In the genomic region with DNA sequence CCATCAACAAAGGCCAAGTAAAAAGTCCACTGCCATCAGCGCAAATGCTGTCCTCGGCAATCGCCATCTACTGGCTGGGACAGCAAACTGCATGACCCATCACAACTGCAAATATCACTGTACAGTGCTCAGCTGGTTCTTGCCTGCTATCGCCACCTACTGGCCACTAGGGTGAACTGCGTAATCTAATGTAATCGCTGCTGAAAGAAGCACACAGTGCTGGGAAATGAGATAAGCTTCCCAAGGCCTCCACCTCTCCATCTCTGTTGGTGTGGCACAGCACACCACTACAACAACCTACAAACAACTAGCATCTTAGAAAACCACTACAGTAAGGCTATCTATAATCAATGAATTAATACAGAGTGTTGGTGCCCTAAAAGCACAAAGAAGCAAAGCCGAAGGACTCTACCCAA, we compare ENCODE assay signal across 8 cellular contexts.
DNase-seq lines count a peak whose midpoint lies in the region; ATAC-seq and TF ChIP-seq lines count a peak whose summit lies in the region.

No MANE protein-coding gene starts in this region.

- no peak overlapping the region for H4K5ac ChIP-seq in H9 (ENCODE audit: insufficient read length, low read depth, low read length)

- H3T11ph ChIP-seq in H9 (ENCODE audit: low read length), result no peak overlapping the region

- no peak overlapping the region for H3K4me3 ChIP-seq in LNCaP clone FGC (ENCODE audit: low read depth, low read length)

- H4K91ac ChIP-seq in H9 (ENCODE audit: insufficient read length, low read depth, low read length), result no peak overlapping the region

- no peaks in the 10 kb centered on the region for H3K9me3 ChIP-seq in H9 (ENCODE audit: control insufficient read depth, low read depth, low read length)

- no peaks in the 10 kb centered on the region for H3K4me1 Mint-ChIP-seq in H9

- H2BK5ac ChIP-seq in H9 (ENCODE audit: insufficient read length, low read length), result no peak overlapping the region

- no peak overlapping the region for H4K8ac ChIP-seq in H9 (replicated peaks; ENCODE audit: insufficient read length, low read depth, low read length)

- no peak overlapping the region for H2BK15ac ChIP-seq in H9 (ENCODE audit: low read depth, low read length)

- H2BK20ac ChIP-seq in H9 (ENCODE audit: low read depth, low read length, poor library complexity, severe bottlenecking), result no peak overlapping the region

- H3K56ac ChIP-seq in H9 (ENCODE audit: insufficient read length, low read depth, low read length), result no peak overlapping the region

- H3K9me3 Mint-ChIP-seq in H9, result peaks cover 0 to 56% of the 10 kb centered on the region in 2 experiments; a peak in 3 of 5 replicates

- intact Hi-C loops in Right ventricle myocardium superior (cut with DNase I), result no loop called here

- ATAC-seq in Right ventricle myocardium superior (ENCODE audit: poor library complexity), result peak; percentile 60

- no peak overlapping the region for H3K18ac ChIP-seq in H9 (ENCODE audit: insufficient read length, low read depth, low read length)

- no CpG with 5 or more reads among the region's 7 CpGs for WGBS in H9 (ENCODE audit: extremely low coverage, insufficient read length, low lambda C conversion rate)

- H3K4me1 ChIP-seq in H9 (ENCODE audit: insufficient read depth, low read length), result no peaks in the 10 kb centered on the region

- H3K79me2 ChIP-seq in H9 (ENCODE audit: insufficient read depth, low read length), result no peaks in the 10 kb centered on the region

- no peaks in the 10 kb centered on the region; the same call in 1 of the 2 replicates for H3K27me3 Mint-ChIP-seq in H9 (ENCODE audit: low read depth)

- H2BK12ac ChIP-seq in H9 (ENCODE audit: insufficient read length, low read depth, low read length), result no peak overlapping the region

- H3K9ac ChIP-seq in H9 (ENCODE audit: extremely low read depth, insufficient read length, low read length), result no peak overlapping the region

- no peaks in the 10 kb centered on the region for H3K79me1 ChIP-seq in H9 (ENCODE audit: insufficient read depth, low read depth, low read length, poor library complexity, severe bottlenecking)

- H3K4me3 Mint-ChIP-seq in H9, result no peak overlapping the region

- no peak overlapping the region for H3K27ac ChIP-seq in H9 (ENCODE audit: insufficient read length, low read depth, low read length)

- H3K23me2 ChIP-seq in H9 (ENCODE audit: insufficient read length, low read depth, low read length, poor library complexity, severe bottlenecking), result no peaks in the 10 kb centered on the region

- H2AFZ ChIP-seq in H9 (ENCODE audit: low read length), result no peak overlapping the region

- DNase-seq in H9, result peak; percentile 79
- peak; percentile 30 for DNase-seq in LNCaP clone FGC (ENCODE audit: low read depth)
- peak; percentile 68 for DNase-seq in RPMI8226
- peak; percentile 78 for DNase-seq in activated effector memory CD4-positive, alpha-beta T cell treated with anti-CD3 and anti-CD28 coated beads, Interleukin-2, amount 50 U/mL, for 16 hours
- peak; percentile 46 for DNase-seq in Right ventricle myocardium superior
- peak; percentile 29 for DNase-seq in pulmonary artery endothelial cell (ENCODE audit: low read depth, low spot score)
- DNase-seq in middle frontal gyrus (ENCODE audit: extremely low spot score, low spot score), result no peak

- H3K4ac ChIP-seq in H9 (ENCODE audit: low read depth, low read length), result no peak overlapping the region

- TF ChIP-seq CTCF in GM12801 (IDR thresholded peaks at IDR 0.05; ENCODE audit: extremely low read depth, insufficient read length) (peak; percentile 46), H9 (conservative IDR thresholded peaks at IDR 0.05) (peak; percentile 96), LNCaP clone FGC (IDR thresholded peaks at IDR 0.05; ENCODE audit: control insufficient read depth, extremely low read depth, insufficient read depth) (peak; percentile 98)

- H3K4me2 ChIP-seq in H9 (ENCODE audit: insufficient read depth, insufficient read length, low read length), result no peak overlapping the region

- H2BK120ac ChIP-seq in H9 (ENCODE audit: low read depth, low read length, poor library complexity, severe bottlenecking), result no peak overlapping the region

- no peaks in the 10 kb centered on the region for H3K27me3 ChIP-seq in H9 (ENCODE audit: insufficient read depth, low read length)

- no peak overlapping the region for H2AK5ac ChIP-seq in H9 (ENCODE audit: insufficient read length, low read length)

- peaks cover 0 to 3% (median 0%) of the 10 kb centered on the region in 3 experiments; a peak in 1 of 7 replicates for H3K36me3 Mint-ChIP-seq in H9 (ENCODE audit: insufficient read depth in 1 of 3, low read depth in 3 of 3)

- no peak overlapping the region; a peak in 1 of 7 replicates for H3K27ac Mint-ChIP-seq in H9

- H3K14ac ChIP-seq in H9 (ENCODE audit: insufficient read depth, low read length), result no peak overlapping the region

- H4K20me1 ChIP-seq in H9 (ENCODE audit: control insufficient read depth, insufficient read depth, insufficient read length), result no peaks in the 10 kb centered on the region

- no peak overlapping the region for H3K23ac ChIP-seq in H9 (ENCODE audit: insufficient read length, low read depth, low read length)

Comparison
In these comparisons a context has a peak if more than half of its experiments do, and no peak if none do; other contexts are left out.
1. CTCF ChIP-seq: peak in every context shown above with its lines; median percentile 98 in LNCaP clone FGC; 96 in H9; 46 in GM12801.